21 cellular contexts compared by ENCODE assay signal in the genomic region with DNA sequence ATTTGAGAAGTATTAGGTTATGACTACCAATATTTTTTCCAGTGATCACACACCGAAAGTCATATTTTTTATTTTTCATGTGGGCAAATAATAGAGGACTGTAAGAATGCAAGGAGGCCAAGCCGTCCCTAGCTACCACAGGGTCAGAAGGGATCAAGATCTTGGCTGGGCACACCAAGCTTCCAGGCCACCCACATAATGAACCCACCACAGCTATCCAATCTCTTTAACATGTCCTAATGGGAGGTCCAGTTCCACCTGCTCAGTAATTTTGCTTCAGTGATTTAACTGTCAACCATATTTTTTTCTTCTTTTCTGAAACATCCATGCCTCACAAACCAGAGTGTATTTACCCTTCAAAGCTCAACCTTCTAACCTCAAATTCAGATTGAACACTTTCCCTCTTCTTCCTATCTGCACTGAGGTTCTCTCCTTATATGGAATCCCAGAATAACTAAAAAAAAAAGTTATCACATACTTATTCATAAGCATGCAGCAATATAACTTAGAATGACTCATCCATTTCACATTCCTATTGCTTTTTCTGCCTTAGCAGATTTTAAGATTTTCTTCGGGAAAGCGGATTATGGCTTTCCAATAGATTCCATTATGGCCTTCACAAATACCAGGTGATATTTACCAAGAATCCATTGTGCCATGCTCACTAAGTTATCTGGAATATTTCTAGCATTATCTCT. TPM values are rescaled to one million over a fixed set of nuclear protein-coding genes. Genes with fewer than 3 reads are reported as not detected.
DNase-seq lines count a peak whose midpoint lies in the region; ATAC-seq and TF ChIP-seq lines count a peak whose summit lies in the region.
"Had no signal": no experiment of that assay in that cellular context is flagged by ENCODE, and none has a peak within 500 bp of the region (broad histone marks: within the 10 kb centered on the region; RNA-seq: fewer than 3 reads in every experiment).

No MANE protein-coding gene starts in this region.

- TF ChIP-seq CTCF in Caco-2 (IDR thresholded peaks at IDR 0.05; ENCODE audit: insufficient read depth in 1 of 2, low read depth in 1 of 2, low read length in 1 of 2, severe bottlenecking in 1 of 2, unreplicated experiment in 1 of 2) (no peak), osteoblast (IDR thresholded peaks at IDR 0.05; ENCODE audit: extremely low read depth, low read depth, low read length) (no peak), omental fat pad (IDR thresholded peaks at IDR 0.05) (no peak)

- H3K4me1 ChIP-seq in Caco-2 (peaks cover 2% of the 10 kb centered on the region), osteoblast (ENCODE audit: insufficient read depth, low read length) (peaks cover 8% of the 10 kb centered on the region)
- H3K4me1 ChIP-seq: prostate gland had no signal

- no peak overlapping the region for H2AFZ ChIP-seq in osteoblast (ENCODE audit: low read length)
- H2AFZ ChIP-seq: GM23338 had no signal

- BruUV-seq in Caco-2 (replicated peaks; lab: Mats Ljungman, UMichigan), result no TSS peak

- H3K9me3 ChIP-seq in Caco-2 (no peaks in the 10 kb centered on the region), osteoblast (ENCODE audit: low read depth, low read length) (no peaks in the 10 kb centered on the region)
- H3K9me3 ChIP-seq: gastroesophageal sphincter, prostate gland had no signal

- H3K27me3 Mint-ChIP-seq in Caco-2 (ENCODE audit: insufficient read depth, unreplicated experiment), result no peaks in the 10 kb centered on the region
- H3K27me3 Mint-ChIP-seq in central memory CD8-positive, alpha-beta T cell, result no peaks in the 10 kb centered on the region
- H3K27me3 Mint-ChIP-seq: brain had no signal

- H3K27me3 ChIP-seq in Caco-2 (replicated peaks; ENCODE audit: control insufficient read depth, insufficient read depth, low read length) (no peaks in the 10 kb centered on the region), osteoblast (ENCODE audit: insufficient read depth, low read length) (no peaks in the 10 kb centered on the region)
- H3K27me3 ChIP-seq: gastroesophageal sphincter had no signal

- no peak overlapping the region for H3K27ac ChIP-seq in osteoblast (ENCODE audit: low read depth, low read length)
- H3K27ac ChIP-seq: epithelial cell of prostate, gastroesophageal sphincter, KMS-11, prostate gland had no signal

- peaks cover 40% of the 10 kb centered on the region for H3K4me1 Mint-ChIP-seq in Caco-2 (ENCODE audit: low read depth, unreplicated experiment)
- peaks cover 64% of the 10 kb centered on the region for H3K4me1 Mint-ChIP-seq in central memory CD8-positive, alpha-beta T cell

- no peak overlapping the region for H3K4me2 ChIP-seq in osteoblast (ENCODE audit: insufficient read depth, low read length)
- H3K4me2 ChIP-seq: GM23338, KMS-11 had no signal

- CTCF ChIA-PET in Caco-2 (lab: Charles Lee), result no interaction called here

- H3K4me3 Mint-ChIP-seq in Caco-2 (ENCODE audit: unreplicated experiment), result no peak overlapping the region
- H3K4me3 Mint-ChIP-seq in central memory CD8-positive, alpha-beta T cell, result no peak overlapping the region
- H3K4me3 Mint-ChIP-seq: brain, GM23338, nephron progenitor cell had no signal

- intact Hi-C loops in Caco-2 (cut with micrococcal nuclease; ENCODE audit: unreplicated experiment), result no loop called here

- no peaks in the 10 kb centered on the region for H3K9me3 Mint-ChIP-seq in Caco-2 (ENCODE audit: unreplicated experiment)
- H3K9me3 Mint-ChIP-seq in central memory CD8-positive, alpha-beta T cell, result no peaks in the 10 kb centered on the region
- H3K9me3 Mint-ChIP-seq: brain, GM23338, nephron progenitor cell had no signal

- H3K79me2 ChIP-seq in osteoblast (ENCODE audit: insufficient read depth, low read length), result peaks cover 88% of the 10 kb centered on the region

- no peak for DNase-seq in Caco-2
- DNase-seq in LHCN-M2 (ENCODE audit: low read depth), result peak; percentile 26
- no peak for DNase-seq in central memory CD8-positive, alpha-beta T cell (ENCODE audit: low spot score in 2 of 2)
- peak; percentile 50 for DNase-seq in osteoblast (ENCODE audit: insufficient read length, low spot score, missing footprints)
- DNase-seq in omental fat pad (ENCODE audit: low spot score), result no peak
- DNase-seq in stimulated activated naive CD8-positive, alpha-beta T cell treated with anti-CD3 and anti-CD28 coated beads, Interleukin-15, Interleukin-2, amounts not matched to agents 100 U/mL and 50 U/mL, for 24 hours, result no peak
- DNase-seq: activated CD4-positive, alpha-beta T cell treated with anti-CD3 and anti-CD28 coated beads, Interleukin-2, amount 50 U/mL, for 48 hours; activated naive CD4-positive, alpha-beta T cell treated with anti-CD3 and anti-CD28 coated beads, Interleukin-2, amount 50 U/mL, for 16 hours; NCI-H1048; NCI-H2081 treated with DMSO at 0.1 percent for 48 hours; NCI-H510A; nephron progenitor cell; stimulated activated CD4-positive, alpha-beta T cell treated with anti-CD3 and anti-CD28 coated beads, Interleukin-4, amount 100 ng/mL, for 4 hours; T-helper 1 cell had no signal

- H4K20me1 ChIP-seq in osteoblast (ENCODE audit: insufficient read depth, low read length), result peaks cover 14% of the 10 kb centered on the region

- H3K36me3 Mint-ChIP-seq in Caco-2 (ENCODE audit: insufficient read depth, unreplicated experiment), result peaks cover 79% of the 10 kb centered on the region
- peaks cover 66% of the 10 kb centered on the region for H3K36me3 Mint-ChIP-seq in central memory CD8-positive, alpha-beta T cell (ENCODE audit: insufficient read depth)

- no peak for ATAC-seq in central memory CD8-positive, alpha-beta T cell (replicated peaks; ENCODE audit: extremely low read depth, poor library complexity, severe bottlenecking)
- no peak for ATAC-seq in omental fat pad (ENCODE audit: low FRiP score)
- no peak for ATAC-seq in stimulated activated naive CD8-positive, alpha-beta T cell treated with anti-CD3 and anti-CD28 coated beads, Interleukin-15, Interleukin-2, amounts not matched to agents 100 U/mL and 50 U/mL, for 24 hours
- no peak for ATAC-seq in GM18867 (IDR thresholded peaks at IDR 0.05; ENCODE audit: unreplicated experiment)
- ATAC-seq: gastroesophageal sphincter, GM23338 had no signal

- peak overlapping the region; percentile 22 for H3K27ac Mint-ChIP-seq in Caco-2 (ENCODE audit: unreplicated experiment)
- H3K27ac Mint-ChIP-seq in central memory CD8-positive, alpha-beta T cell (ENCODE audit: low read depth), result peak overlapping the region; percentile 60
- H3K27ac Mint-ChIP-seq: brain, nephron progenitor cell had no signal

- POLR2A ChIA-PET in Caco-2 (lab: Charles Lee), result no interaction called here

- no peak overlapping the region for H3K4me3 ChIP-seq in Caco-2 (ENCODE audit: low read depth, low read length)
- H3K4me3 ChIP-seq in osteoblast (ENCODE audit: insufficient read depth, low read length), result no peak overlapping the region
- H3K4me3 ChIP-seq: gastroesophageal sphincter, GM23338, prostate gland had no signal

- H3K36me3 ChIP-seq in Caco-2 (ENCODE audit: control insufficient read depth, insufficient read depth, low read length), result peaks cover 5% of the 10 kb centered on the region
- peaks cover 56% of the 10 kb centered on the region for H3K36me3 ChIP-seq in osteoblast (ENCODE audit: insufficient read depth, low read length)

RNA-seq across cellular contexts. Expression of gene ARGLU1, which starts 12.2 kb away (rescaled TPM):
- total RNA-seq in Caco-2 (2022), result 127 and 137 TPM in 2 replicates
- total RNA-seq in LHCN-M2 (2014; rRNA removed), result 59.8 and 64.0 TPM in 2 replicates
- 34.8 TPM for polyA plus RNA-seq in LHCN-M2 (2012)
- total RNA-seq in osteoblast, result 42.0 and 51.0 TPM in 2 replicates
- total RNA-seq in omental fat pad, result 100 to 1,000 TPM in 3 of 4 donors, 10 to 100 TPM in 1; 70.8 to 154 (median 122) TPM

RNA-seq across cellular contexts. Expression of gene EFNB2, which starts 20.3 kb away (rescaled TPM):
- total RNA-seq in Caco-2 (2022), result 68.0 and 80.4 TPM in 2 replicates
- 10.1 and 11.8 TPM in 2 replicates for total RNA-seq in LHCN-M2 (2014; rRNA removed)
- 13.4 TPM for polyA plus RNA-seq in LHCN-M2 (2012)
- 10.0 and 17.0 TPM in 2 replicates for total RNA-seq in osteoblast
- total RNA-seq in omental fat pad, result 10 to 100 TPM; 11.9 to 50.4 (median 37.4) TPM

Comparison
In these comparisons a context has a peak if more than half of its experiments do, and no peak if none do; other contexts are left out.
1. DNase-seq: peak in LHCN-M2 (single experiment) and osteoblast (single experiment); none in Caco-2 (0 of 2), central memory CD8-positive, alpha-beta T cell (0 of 2), omental fat pad (single experiment) and stimulated activated naive CD8-positive, alpha-beta T cell treated with anti-CD3 and anti-CD28 coated beads, Interleukin-15, Interleukin-2, amounts not matched to agents 100 U/mL and 50 U/mL, for 24 hours (single experiment).